In the genomic region with DNA sequence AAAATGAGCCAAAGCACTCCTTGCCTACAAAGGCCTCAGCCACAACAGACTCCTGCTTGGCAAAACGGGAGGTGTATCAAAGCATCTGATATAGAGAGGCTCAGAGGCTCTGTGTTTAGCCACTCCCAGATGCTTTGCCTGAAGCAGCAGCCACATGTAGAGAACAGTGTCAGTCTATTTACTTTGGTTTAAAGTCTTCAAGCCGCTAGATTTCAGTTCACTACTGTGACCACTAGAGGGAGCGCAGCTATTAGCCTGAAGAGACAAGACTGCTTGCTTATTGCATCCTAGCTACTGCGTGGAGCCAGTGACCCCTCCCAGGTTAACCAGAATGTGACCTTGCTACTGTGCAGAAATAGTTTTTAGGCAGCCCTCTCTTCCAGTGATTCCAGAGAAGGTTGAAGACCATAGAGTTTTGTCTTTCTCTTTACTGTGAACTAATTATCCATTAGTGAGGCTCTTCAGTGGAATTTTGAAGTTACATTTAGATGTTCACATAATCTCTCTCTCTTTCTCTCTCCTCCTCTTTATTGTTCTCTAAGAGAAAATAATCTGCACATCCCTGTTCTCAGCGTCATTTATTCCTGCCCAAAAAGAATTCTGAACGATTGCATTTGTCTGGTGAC, we compare ENCODE assay signal across 8 cellular contexts. TPM values are rescaled to one million over a fixed set of nuclear protein-coding genes. Genes with fewer than 3 reads are reported as not detected.
DNase-seq lines count a peak whose midpoint lies in the region; ATAC-seq and TF ChIP-seq lines count a peak whose summit lies in the region.

No MANE protein-coding gene starts in this region.

- no peaks in the 10 kb centered on the region for H3K4me1 Mint-ChIP-seq in activated CD4-positive, alpha-beta T cell treated with anti-CD3 and anti-CD28 coated beads, Interleukin-2, amount 10 ng/mL, durations not matched to agents 7 days and 5 days

- no peak overlapping the region for H3K27ac Mint-ChIP-seq in activated CD4-positive, alpha-beta T cell treated with anti-CD3 and anti-CD28 coated beads, Interleukin-2, amount 10 ng/mL, durations not matched to agents 7 days and 5 days

- CTCF ChIA-PET in activated CD4-positive, alpha-beta T cell treated with anti-CD3 and anti-CD28 coated beads, Interleukin-2, amount 10 ng/mL, durations not matched to agents 7 days and 5 days (lab: Charles Lee): interaction anchor here (1.0 to 1.2 kb wide), 3 partner anchors 15 to 282 kb away, joined by 3 to 4 read pairs (median 3); a partner anchor contains a TSS

- peaks cover 16% of the 10 kb centered on the region for H3K27me3 Mint-ChIP-seq in activated CD4-positive, alpha-beta T cell treated with anti-CD3 and anti-CD28 coated beads, Interleukin-2, amount 10 ng/mL, durations not matched to agents 7 days and 5 days

- no peaks in the 10 kb centered on the region for H3K9me3 Mint-ChIP-seq in activated CD4-positive, alpha-beta T cell treated with anti-CD3 and anti-CD28 coated beads, Interleukin-2, amount 10 ng/mL, durations not matched to agents 7 days and 5 days

- no peak overlapping the region for H3K4me3 ChIP-seq in lung

- H3K4me1 ChIP-seq in lung (ENCODE audit: control insufficient read depth in 2 of 2, insufficient read depth in 2 of 2, low read length in 2 of 2): no peaks in the 10 kb centered on the region

- no peaks in the 10 kb centered on the region for H3K9me3 ChIP-seq in lung (ENCODE audit: control insufficient read depth in 2 of 2, insufficient read depth in 1 of 2, low read length in 1 of 2)

- H3K27me3 ChIP-seq in lung (ENCODE audit: control insufficient read depth, insufficient read depth): no peaks in the 10 kb centered on the region

- DNase-seq in COR-L47 (lab: John Stamatoyannopoulos, UW): peak; percentile 78
- peak; percentile 68 to 86 for DNase-seq in NCI-H524 (lab: John Stamatoyannopoulos, UW)
- peak; percentile 75 for DNase-seq in activated CD4-positive, alpha-beta T cell treated with anti-CD3 and anti-CD28 coated beads, Interleukin-2, amount 10 ng/mL, durations not matched to agents 7 days and 5 days
- DNase-seq in dermis microvascular lymphatic vessel endothelial cell (ENCODE audit: low read depth in 2 of 2): peak; percentile 53 to 76
- peak; percentile 77 for DNase-seq in lung (ENCODE audit: low spot score)
- peak; percentile 28 for DNase-seq in stimulated activated CD8-positive, alpha-beta memory T cell treated with anti-CD3 and anti-CD28 coated beads, Interleukin-15, amount 100 ng/mL, for 1 hour (ENCODE audit: low read depth)

- peak; percentile 59 for TF ChIP-seq CTCF in lung (IDR thresholded peaks at IDR 0.05; ENCODE audit: control extremely low read depth, extremely low read depth)

- H3K4me3 Mint-ChIP-seq in activated CD4-positive, alpha-beta T cell treated with anti-CD3 and anti-CD28 coated beads, Interleukin-2, amount 10 ng/mL, durations not matched to agents 7 days and 5 days: no peak overlapping the region

- no peaks in the 10 kb centered on the region for H3K36me3 Mint-ChIP-seq in activated CD4-positive, alpha-beta T cell treated with anti-CD3 and anti-CD28 coated beads, Interleukin-2, amount 10 ng/mL, durations not matched to agents 7 days and 5 days (ENCODE audit: low read depth)

- no peak overlapping the region for H3K27ac ChIP-seq in lung (ENCODE audit: low read depth in 1 of 2, low read length in 1 of 2)

- H3K36me3 ChIP-seq in lung (ENCODE audit: control insufficient read depth in 2 of 2, insufficient read depth in 2 of 2, low read length in 2 of 2): no peaks in the 10 kb centered on the region

- 11% methylated on average over 6 of the region's 6 CpGs for WGBS in lung, 2 donors

- ATAC-seq in GM19455 (IDR thresholded peaks at IDR 0.05; ENCODE audit: unreplicated experiment) (peak; percentile 99), HG03520 (IDR thresholded peaks at IDR 0.05; ENCODE audit: unreplicated experiment) (peak; percentile 97), lung (ENCODE audit: insufficient read depth, low FRiP score) (peak; percentile 82)

- POLR2A ChIA-PET in activated CD4-positive, alpha-beta T cell treated with anti-CD3 and anti-CD28 coated beads, Interleukin-2, amount 10 ng/mL, durations not matched to agents 7 days and 5 days (lab: Charles Lee): no interaction called here

RNA-seq across cellular contexts. Expression of a gene that starts 39.3 kb away (rescaled TPM):
- total RNA-seq in activated CD4-positive, alpha-beta T cell treated with anti-CD3 and anti-CD28 coated beads, Interleukin-2, amount 10 ng/mL, durations not matched to agents 7 days and 5 days: not detected
- total RNA-seq in dermis microvascular lymphatic vessel endothelial cell (not detected in 2 replicates), lung (10 to 100 TPM in 1 of 2 donors, 1 to 10 TPM in 1; 7.7 to 24.1 TPM)
- 1 to 10 TPM; 1.6 to 2.6 TPM for polyA plus RNA-seq in lung

Comparison
In these comparisons a context has a peak if more than half of its experiments do, and no peak if none do; other contexts are left out.
1. DNase-seq: peak in every context shown above with its lines; median percentile 78 in COR-L47; 77 in NCI-H524; 77 in lung; 75 in activated CD4-positive, alpha-beta T cell treated with anti-CD3 and anti-CD28 coated beads, Interleukin-2, amount 10 ng/mL, durations not matched to agents 7 days and 5 days; 64 in dermis microvascular lymphatic vessel endothelial cell; 28 in stimulated activated CD8-positive, alpha-beta memory T cell treated with anti-CD3 and anti-CD28 coated beads, Interleukin-15, amount 100 ng/mL, for 1 hour.